Comparison of ENCODE assay signal across 1 cellular context in the genomic region with DNA sequence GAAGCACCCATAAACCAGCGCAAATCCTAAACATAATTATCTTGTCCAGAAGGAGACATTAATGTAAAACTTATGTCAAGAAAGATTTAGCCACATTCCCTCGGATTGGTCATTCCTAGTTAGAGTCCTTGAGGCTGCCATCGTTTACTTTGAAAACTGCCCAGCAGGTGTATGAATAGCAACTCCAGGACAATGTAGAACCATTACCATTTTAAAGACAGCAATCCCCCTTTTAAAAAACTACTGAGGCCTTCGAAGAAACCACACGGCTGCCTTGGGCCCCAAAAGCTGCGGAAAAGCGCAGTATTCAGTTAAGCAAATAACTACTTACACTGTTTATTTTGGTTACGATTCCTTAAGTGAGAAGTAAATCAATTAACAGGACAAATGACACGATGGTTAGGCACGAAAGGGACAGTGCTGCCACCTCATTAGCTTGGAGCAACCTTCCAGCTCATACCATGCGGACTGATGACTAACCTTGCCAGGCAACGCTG.
A peak's percentile ranks its signal among the peaks of the same experiment; 100 is the strongest.
TF ChIP-seq lines count a peak whose summit lies in the region.

No MANE protein-coding gene starts in this region.

TF ChIP-seq in GM23338, 12 proteins besides CTCF, POLR2A, EP300 and RAD21 (continued from another document):
- TF ChIP-seq, protein P1, sequence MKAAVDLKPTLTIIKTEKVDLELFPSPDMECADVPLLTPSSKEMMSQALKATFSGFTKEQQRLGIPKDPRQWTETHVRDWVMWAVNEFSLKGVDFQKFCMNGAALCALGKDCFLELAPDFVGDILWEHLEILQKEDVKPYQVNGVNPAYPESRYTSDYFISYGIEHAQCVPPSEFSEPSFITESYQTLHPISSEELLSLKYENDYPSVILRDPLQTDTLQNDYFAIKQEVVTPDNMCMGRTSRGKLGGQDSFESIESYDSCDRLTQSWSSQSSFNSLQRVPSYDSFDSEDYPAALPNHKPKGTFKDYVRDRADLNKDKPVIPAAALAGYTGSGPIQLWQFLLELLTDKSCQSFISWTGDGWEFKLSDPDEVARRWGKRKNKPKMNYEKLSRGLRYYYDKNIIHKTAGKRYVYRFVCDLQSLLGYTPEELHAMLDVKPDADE (IDR thresholded peaks at IDR 0.05): no peak
- TF ChIP-seq NANOG (IDR thresholded peaks at IDR 0.05; ENCODE audit: borderline replicate concordance): peak; percentile 93
